26 cellular contexts compared by ENCODE assay signal in the genomic region with DNA sequence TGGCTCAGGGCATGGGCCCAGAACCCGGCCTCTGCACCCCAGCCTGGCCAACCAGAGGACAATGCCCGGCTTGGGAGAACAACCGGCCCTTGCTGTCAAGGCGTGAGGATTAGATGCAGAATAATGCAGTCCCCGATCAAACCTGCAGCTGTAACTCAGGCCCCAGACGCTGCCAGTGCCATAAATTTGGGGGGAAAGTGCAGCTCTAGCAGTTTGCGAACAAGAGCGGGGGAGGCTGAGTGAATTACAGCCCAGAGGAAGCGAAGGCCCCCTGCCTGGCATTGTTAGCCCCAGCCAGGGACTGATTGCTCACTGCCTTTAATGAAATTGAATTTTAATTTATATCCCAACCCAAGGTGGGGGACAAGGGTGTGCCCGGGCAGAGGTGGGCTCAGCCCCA. TPM values are rescaled to one million over a fixed set of nuclear protein-coding genes. Genes with fewer than 3 reads are reported as not detected.
DNase-seq lines count a peak whose midpoint lies in the region; FAIRE-seq and TF ChIP-seq lines count a peak whose summit lies in the region.
"Had no signal": no experiment of that assay in that cellular context is flagged by ENCODE, and none has a peak within 500 bp of the region (broad histone marks: within the 10 kb centered on the region; RNA-seq: fewer than 3 reads in every experiment).

No MANE protein-coding gene starts in this region.

- no peak for TF ChIP-seq POLR2A in GM12892 (IDR thresholded peaks at IDR 0.05; ENCODE audit: low read depth, low read length)

- H3K27me3 ChIP-seq in NT2/D1 (ENCODE audit: insufficient read depth, insufficient read length) (no peaks in the 10 kb centered on the region), osteoblast (ENCODE audit: insufficient read depth, low read length) (no peaks in the 10 kb centered on the region)
- H3K27me3 ChIP-seq: BE2C had no signal

- no peak for FAIRE-seq in GM12892 (lab: Jason Lieb, UNC)
- FAIRE-seq: D721Med, H54, HTR-8/SVneo had no signal

- H4K20me1 ChIP-seq in osteoblast (ENCODE audit: insufficient read depth, low read length): no peaks in the 10 kb centered on the region

- H3K4me1 ChIP-seq in NT2/D1 (ENCODE audit: insufficient read depth, insufficient read length) (peaks cover 19% of the 10 kb centered on the region), osteoblast (ENCODE audit: insufficient read depth, low read length) (no peaks in the 10 kb centered on the region)
- H3K4me1 ChIP-seq: BE2C had no signal

- H3K9me3 ChIP-seq in NT2/D1 (ENCODE audit: insufficient read depth, low read length) (no peaks in the 10 kb centered on the region), osteoblast (ENCODE audit: low read depth, low read length) (no peaks in the 10 kb centered on the region)
- H3K9me3 ChIP-seq: BE2C had no signal

- H3K9me3 Mint-ChIP-seq in activated T-helper 2 cell treated with anti-CD3 and anti-CD28 coated beads, Interferon-gamma antibody, Interleukin-2, Interleukin-4, amounts not matched to agents 10 μg/mL and 5 μg/mL and 100 μg/mL, durations not matched to agents 14 hours and 24 hours and 36 hours: no peaks in the 10 kb centered on the region
- H3K9me3 Mint-ChIP-seq: CD4-positive, CD25-positive, alpha-beta regulatory T cell had no signal

- no peak overlapping the region for H3K27ac Mint-ChIP-seq in activated T-helper 2 cell treated with anti-CD3 and anti-CD28 coated beads, Interferon-gamma antibody, Interleukin-2, Interleukin-4, amounts not matched to agents 10 μg/mL and 5 μg/mL and 100 μg/mL, durations not matched to agents 14 hours and 24 hours and 36 hours
- H3K27ac Mint-ChIP-seq: CD4-positive, CD25-positive, alpha-beta regulatory T cell had no signal

- H3K4me3 ChIP-seq in NT2/D1 (ENCODE audit: insufficient read length, low read depth): no peak overlapping the region
- no peak overlapping the region for H3K4me3 ChIP-seq in osteoblast (ENCODE audit: insufficient read depth, low read length)

- H3K36me3 ChIP-seq in NT2/D1 (ENCODE audit: insufficient read depth, insufficient read length, low read length) (no peaks in the 10 kb centered on the region), osteoblast (ENCODE audit: insufficient read depth, low read length) (no peaks in the 10 kb centered on the region)
- H3K36me3 ChIP-seq: BE2C had no signal

- no peak for TF ChIP-seq CTCF in osteoblast (IDR thresholded peaks at IDR 0.05; ENCODE audit: extremely low read depth, low read depth, low read length)

- DNase-seq in NCI-H146 (lab: John Stamatoyannopoulos, UW) (peak; percentile 24), NCI-H146 treated with DMSO at 0.1 percent for 48 hours (lab: John Stamatoyannopoulos, UW; ENCODE audit: unreplicated experiment) (no peak), NT2/D1 (ENCODE audit: low read depth, low spot score) (no peak), left kidney (ENCODE audit: low read depth, low spot score) (peak; percentile 84), osteoblast (ENCODE audit: insufficient read length, low spot score, missing footprints) (peak; percentile 67), GM12892 (ENCODE audit: insufficient read length) (no peak), dedifferentiated amniotic fluid mesenchymal stem cell (ENCODE audit: extremely low spot score) (no peak)
- DNase-seq in activated T-helper 2 cell treated with anti-CD3 and anti-CD28 coated beads, Interferon-gamma antibody, Interleukin-2, Interleukin-4, amounts not matched to agents 10 μg/mL and 5 μg/mL and 100 μg/mL, durations not matched to agents 14 hours and 24 hours and 36 hours (ENCODE audit: low spot score): no peak
- DNase-seq: ACHN; BE2C; CD4-positive, CD25-positive, alpha-beta regulatory T cell; DMS53; KBM-7; NCI-H1105 treated with DMSO at 0.1 percent for 48 hours; NCI-H1694; NCI-H2029 treated with DMSO at 0.1 percent for 48 hours; NCI-H226; NCI-H510A treated with DMSO at 0.1 percent for 48 hours; NCI-H748 treated with DMSO at 0.1 percent for 48 hours; SHP77; T-helper 1 cell had no signal

- H2AFZ ChIP-seq in osteoblast (ENCODE audit: low read length): no peak overlapping the region

- no peak overlapping the region for H3K4me2 ChIP-seq in osteoblast (ENCODE audit: insufficient read depth, low read length)

- peak overlapping the region; percentile 28 for H3K9ac ChIP-seq in NT2/D1 (ENCODE audit: insufficient read length, low read depth)

- H3K4me1 Mint-ChIP-seq in activated T-helper 2 cell treated with anti-CD3 and anti-CD28 coated beads, Interferon-gamma antibody, Interleukin-2, Interleukin-4, amounts not matched to agents 10 μg/mL and 5 μg/mL and 100 μg/mL, durations not matched to agents 14 hours and 24 hours and 36 hours (ENCODE audit: low read depth): peaks cover 17% of the 10 kb centered on the region

- H3K27ac ChIP-seq in osteoblast (ENCODE audit: low read depth, low read length): no peak overlapping the region
- H3K27ac ChIP-seq: 22Rv1, RWPE1 had no signal

- intact Hi-C loops in activated T-helper 2 cell treated with anti-CD3 and anti-CD28 coated beads, Interferon-gamma antibody, Interleukin-2, Interleukin-4, amounts not matched to agents 10 μg/mL and 5 μg/mL and 100 μg/mL, durations not matched to agents 14 hours and 24 hours and 36 hours (cut with micrococcal nuclease): no loop called here

- H3K27me3 Mint-ChIP-seq in activated T-helper 2 cell treated with anti-CD3 and anti-CD28 coated beads, Interferon-gamma antibody, Interleukin-2, Interleukin-4, amounts not matched to agents 10 μg/mL and 5 μg/mL and 100 μg/mL, durations not matched to agents 14 hours and 24 hours and 36 hours (ENCODE audit: low read depth): no peaks in the 10 kb centered on the region
- H3K27me3 Mint-ChIP-seq: CD4-positive, CD25-positive, alpha-beta regulatory T cell had no signal

- no peaks in the 10 kb centered on the region for H3K79me2 ChIP-seq in osteoblast (ENCODE audit: insufficient read depth, low read length)

- no peak overlapping the region for H3K4me3 Mint-ChIP-seq in activated T-helper 2 cell treated with anti-CD3 and anti-CD28 coated beads, Interferon-gamma antibody, Interleukin-2, Interleukin-4, amounts not matched to agents 10 μg/mL and 5 μg/mL and 100 μg/mL, durations not matched to agents 14 hours and 24 hours and 36 hours (ENCODE audit: low read depth)
- H3K4me3 Mint-ChIP-seq: CD4-positive, CD25-positive, alpha-beta regulatory T cell had no signal

- H3K36me3 Mint-ChIP-seq in activated T-helper 2 cell treated with anti-CD3 and anti-CD28 coated beads, Interferon-gamma antibody, Interleukin-2, Interleukin-4, amounts not matched to agents 10 μg/mL and 5 μg/mL and 100 μg/mL, durations not matched to agents 14 hours and 24 hours and 36 hours (ENCODE audit: low read depth): no peaks in the 10 kb centered on the region
- H3K36me3 Mint-ChIP-seq: CD4-positive, CD25-positive, alpha-beta regulatory T cell had no signal

RNA-seq across cellular contexts. Expression of a gene that starts 38.0 kb away (rescaled TPM):
- total RNA-seq in osteoblast: 27.1 and 32.7 TPM in 2 replicates
- total RNA-seq in activated T-helper 2 cell treated with anti-CD3 and anti-CD28 coated beads, Interferon-gamma antibody, Interleukin-2, Interleukin-4, amounts not matched to agents 10 μg/mL and 5 μg/mL and 100 μg/mL, durations not matched to agents 14 hours and 24 hours and 36 hours: 40.9 and 41.4 TPM in 2 replicates
- polyA plus RNA-seq in GM12892 (2012; ENCODE audit: missing spikeins): 14.9 TPM

Comparison
In these comparisons a context has a peak if more than half of its experiments do, and no peak if none do; other contexts are left out.
1. DNase-seq: peak in NCI-H146 (single experiment), left kidney (single experiment) and osteoblast (single experiment); none in NCI-H146 treated with DMSO at 0.1 percent for 48 hours (single experiment), NT2/D1 (single experiment), activated T-helper 2 cell treated with anti-CD3 and anti-CD28 coated beads, Interferon-gamma antibody, Interleukin-2, Interleukin-4, amounts not matched to agents 10 μg/mL and 5 μg/mL and 100 μg/mL, durations not matched to agents 14 hours and 24 hours and 36 hours (single experiment), GM12892 (single experiment) and dedifferentiated amniotic fluid mesenchymal stem cell (single experiment).